21 cellular contexts compared by ENCODE assay signal in genomic region chr19:4817467-4818277, GRCh38. TPM values are rescaled to one million over a fixed set of nuclear protein-coding genes. Genes with fewer than 3 reads are reported as not detected.
DNase-seq lines count a peak whose midpoint lies in the region; ATAC-seq lines count a peak whose summit lies in the region.
"Had no signal": no experiment of that assay in that cellular context is flagged by ENCODE, and none has a peak within 500 bp of the region (broad histone marks: within the 10 kb centered on the region; RNA-seq: fewer than 3 reads in every experiment).

No MANE protein-coding gene starts in this region.

- in situ Hi-C loops in KBM-7 (cut with MboI; ENCODE audit: low pct_unique_long_range_greater_than_20kb, low sequenced_read_pairs) = no loop called here

- no peak for DNase-seq in activated naive CD8-positive, alpha-beta T cell treated with anti-CD3 and anti-CD28 coated beads, Interleukin-2, amount 50 U/mL, for 24 hours
- DNase-seq in T-helper 17 cell (no peak), left lobe of liver (ENCODE audit: low spot score) (no peak), KBM-7 (no peak), SW 1271 (lab: John Stamatoyannopoulos, UW) (no peak)
- DNase-seq in activated CD4-positive, alpha-beta memory T cell treated with anti-CD3 and anti-CD28 coated beads for 36 hours = no peak
- DNase-seq: 8988T, DMS 273 treated with DMSO at 0.1 percent for 48 hours, DND-41, KG1, MV-4-11, NCI-H1417 treated with DMSO at 0.1 percent for 48 hours, NCI-H187 treated with DMSO at 0.1 percent for 48 hours, NCI-H226, NCI-H524 treated with DMSO at 0.1 percent for 48 hours, PC-3, SJCRH30 had no signal

- H3K4me3 Mint-ChIP-seq in activated naive CD8-positive, alpha-beta T cell = no peak overlapping the region
- H3K4me3 Mint-ChIP-seq in activated naive CD8-positive, alpha-beta T cell treated with anti-CD3 and anti-CD28 coated beads, Interleukin-2, amount 50 U/mL, for 24 hours = no peak overlapping the region
- no peak overlapping the region for H3K4me3 Mint-ChIP-seq in T-helper 17 cell
- no peak overlapping the region for H3K4me3 Mint-ChIP-seq in stimulated activated memory B cell treated with anti-CD40 and anti-IgM and Interleukin-4, amounts not matched to agents 10 μg/mL and 1 μg/mL and 100 μg/mL, for 72 hours
- no peak overlapping the region for H3K4me3 Mint-ChIP-seq in activated CD4-positive, alpha-beta memory T cell treated with anti-CD3 and anti-CD28 coated beads for 36 hours
- H3K4me3 Mint-ChIP-seq: CD14-positive monocyte had no signal

- H3K9me3 Mint-ChIP-seq in activated naive CD8-positive, alpha-beta T cell (ENCODE audit: low read depth) = no peaks in the 10 kb centered on the region
- H3K9me3 Mint-ChIP-seq in activated naive CD8-positive, alpha-beta T cell treated with anti-CD3 and anti-CD28 coated beads, Interleukin-2, amount 50 U/mL, for 24 hours = peaks cover 4% of the 10 kb centered on the region
- no peaks in the 10 kb centered on the region for H3K9me3 Mint-ChIP-seq in stimulated activated memory B cell treated with anti-CD40 and anti-IgM and Interleukin-4, amounts not matched to agents 10 μg/mL and 1 μg/mL and 100 μg/mL, for 72 hours
- no peaks in the 10 kb centered on the region for H3K9me3 Mint-ChIP-seq in activated CD4-positive, alpha-beta memory T cell treated with anti-CD3 and anti-CD28 coated beads for 36 hours

- no peaks in the 10 kb centered on the region for H3K9me3 ChIP-seq in T-helper 17 cell (ENCODE audit: control insufficient read depth, low read length, poor library complexity, severe bottlenecking)
- H3K9me3 ChIP-seq: SJCRH30 had no signal

- intact Hi-C loops in activated CD4-positive, alpha-beta memory T cell treated with anti-CD3 and anti-CD28 coated beads for 36 hours (cut with micrococcal nuclease) = no loop called here

- no peak for ATAC-seq in activated naive CD8-positive, alpha-beta T cell treated with anti-CD3 and anti-CD28 coated beads, Interleukin-2, amount 50 U/mL, for 24 hours
- ATAC-seq in T-helper 17 cell (no peak), left lobe of liver (peak; percentile 5)
- no peak for ATAC-seq in stimulated activated memory B cell treated with anti-CD40 and anti-IgM and Interleukin-4, amounts not matched to agents 10 μg/mL and 1 μg/mL and 100 μg/mL, for 72 hours
- ATAC-seq: HCT116, PC-3 had no signal

- POLR2A ChIA-PET in activated CD4-positive, alpha-beta memory T cell treated with anti-CD3 and anti-CD28 coated beads for 36 hours (lab: Charles Lee) = interaction anchor here (0.8 to 1.4 kb wide), 4 partner anchors 8 to 94 kb away, joined by 3 to 6 read pairs (median 4); no protein-coding TSS in a partner anchor

- H3K27me3 Mint-ChIP-seq in activated naive CD8-positive, alpha-beta T cell = no peaks in the 10 kb centered on the region
- H3K27me3 Mint-ChIP-seq in activated naive CD8-positive, alpha-beta T cell treated with anti-CD3 and anti-CD28 coated beads, Interleukin-2, amount 50 U/mL, for 24 hours = no peaks in the 10 kb centered on the region
- no peaks in the 10 kb centered on the region for H3K27me3 Mint-ChIP-seq in T-helper 17 cell
- H3K27me3 Mint-ChIP-seq in stimulated activated memory B cell treated with anti-CD40 and anti-IgM and Interleukin-4, amounts not matched to agents 10 μg/mL and 1 μg/mL and 100 μg/mL, for 72 hours = no peaks in the 10 kb centered on the region
- H3K27me3 Mint-ChIP-seq in activated CD4-positive, alpha-beta memory T cell treated with anti-CD3 and anti-CD28 coated beads for 36 hours = no peaks in the 10 kb centered on the region

- H3K27ac Mint-ChIP-seq in activated naive CD8-positive, alpha-beta T cell = peak overlapping the region; percentile 58
- no peak overlapping the region for H3K27ac Mint-ChIP-seq in activated naive CD8-positive, alpha-beta T cell treated with anti-CD3 and anti-CD28 coated beads, Interleukin-2, amount 50 U/mL, for 24 hours
- peak overlapping the region; percentile 76 for H3K27ac Mint-ChIP-seq in T-helper 17 cell
- peak overlapping the region; percentile 35 for H3K27ac Mint-ChIP-seq in stimulated activated memory B cell treated with anti-CD40 and anti-IgM and Interleukin-4, amounts not matched to agents 10 μg/mL and 1 μg/mL and 100 μg/mL, for 72 hours
- no peak overlapping the region for H3K27ac Mint-ChIP-seq in activated CD4-positive, alpha-beta memory T cell treated with anti-CD3 and anti-CD28 coated beads for 36 hours

- H3K36me3 Mint-ChIP-seq in activated naive CD8-positive, alpha-beta T cell = peaks cover 2% of the 10 kb centered on the region
- H3K36me3 Mint-ChIP-seq in activated naive CD8-positive, alpha-beta T cell treated with anti-CD3 and anti-CD28 coated beads, Interleukin-2, amount 50 U/mL, for 24 hours (ENCODE audit: low read depth) = peaks cover 17% of the 10 kb centered on the region
- H3K36me3 Mint-ChIP-seq in T-helper 17 cell (ENCODE audit: low read depth) = no peaks in the 10 kb centered on the region
- H3K36me3 Mint-ChIP-seq in stimulated activated memory B cell treated with anti-CD40 and anti-IgM and Interleukin-4, amounts not matched to agents 10 μg/mL and 1 μg/mL and 100 μg/mL, for 72 hours = peaks cover 45% of the 10 kb centered on the region
- peaks cover 14% of the 10 kb centered on the region for H3K36me3 Mint-ChIP-seq in activated CD4-positive, alpha-beta memory T cell treated with anti-CD3 and anti-CD28 coated beads for 36 hours

- CTCF ChIA-PET in activated CD4-positive, alpha-beta memory T cell treated with anti-CD3 and anti-CD28 coated beads for 36 hours (lab: Charles Lee) = interaction anchor here (0.6 to 2.8 kb wide), 5 partner anchors 8 to 214 kb away, joined by 3 to 17 read pairs (median 4); no protein-coding TSS in a partner anchor

- H3K4me1 Mint-ChIP-seq in activated naive CD8-positive, alpha-beta T cell (ENCODE audit: low read depth) = peaks cover 9% of the 10 kb centered on the region
- peaks cover 20% of the 10 kb centered on the region for H3K4me1 Mint-ChIP-seq in activated naive CD8-positive, alpha-beta T cell treated with anti-CD3 and anti-CD28 coated beads, Interleukin-2, amount 50 U/mL, for 24 hours
- H3K4me1 Mint-ChIP-seq in T-helper 17 cell = peaks cover 20% of the 10 kb centered on the region
- peaks cover 39% of the 10 kb centered on the region for H3K4me1 Mint-ChIP-seq in stimulated activated memory B cell treated with anti-CD40 and anti-IgM and Interleukin-4, amounts not matched to agents 10 μg/mL and 1 μg/mL and 100 μg/mL, for 72 hours
- H3K4me1 Mint-ChIP-seq in activated CD4-positive, alpha-beta memory T cell treated with anti-CD3 and anti-CD28 coated beads for 36 hours (ENCODE audit: low read depth) = peaks cover 21% of the 10 kb centered on the region

RNA-seq across cellular contexts. Expression of gene TICAM1, which starts 13.8 kb away (rescaled TPM):
- total RNA-seq in T-helper 17 cell (10 to 100 TPM; 23.4 to 29.1 TPM), left lobe of liver (11.1 TPM)
- total RNA-seq in activated CD4-positive, alpha-beta memory T cell treated with anti-CD3 and anti-CD28 coated beads for 36 hours = 10 to 100 TPM; 24.0 to 25.4 TPM

RNA-seq across cellular contexts. Expression of gene FEM1A, which starts 26.1 kb away (rescaled TPM):
- total RNA-seq in T-helper 17 cell (10 to 100 TPM in 1 of 2 donors, 1 to 10 TPM in 1; 9.9 to 13.4 TPM), left lobe of liver (6.2 TPM)
- total RNA-seq in activated CD4-positive, alpha-beta memory T cell treated with anti-CD3 and anti-CD28 coated beads for 36 hours = 1 to 10 TPM; 9.2 to 9.3 TPM

RNA-seq across cellular contexts. Expression of gene PLIN3, which starts 49.8 kb away (rescaled TPM):
- total RNA-seq in T-helper 17 cell = 10 to 100 TPM; 19.7 to 21.7 TPM
- total RNA-seq in left lobe of liver = 12.0 TPM
- total RNA-seq in activated CD4-positive, alpha-beta memory T cell treated with anti-CD3 and anti-CD28 coated beads for 36 hours = 10 to 100 TPM; 36.6 to 37.7 TPM

Comparison
In these comparisons a context has a peak if more than half of its experiments do, and no peak if none do; other contexts are left out.
1. H3K27ac Mint-ChIP-seq: peak in activated naive CD8-positive, alpha-beta T cell (single experiment), T-helper 17 cell (single experiment) and stimulated activated memory B cell treated with anti-CD40 and anti-IgM and Interleukin-4, amounts not matched to agents 10 μg/mL and 1 μg/mL and 100 μg/mL, for 72 hours (single experiment); none in activated naive CD8-positive, alpha-beta T cell treated with anti-CD3 and anti-CD28 coated beads, Interleukin-2, amount 50 U/mL, for 24 hours (single experiment) and activated CD4-positive, alpha-beta memory T cell treated with anti-CD3 and anti-CD28 coated beads for 36 hours (single experiment).